ENCODE assay signal across 12 cellular contexts in the genomic region with DNA sequence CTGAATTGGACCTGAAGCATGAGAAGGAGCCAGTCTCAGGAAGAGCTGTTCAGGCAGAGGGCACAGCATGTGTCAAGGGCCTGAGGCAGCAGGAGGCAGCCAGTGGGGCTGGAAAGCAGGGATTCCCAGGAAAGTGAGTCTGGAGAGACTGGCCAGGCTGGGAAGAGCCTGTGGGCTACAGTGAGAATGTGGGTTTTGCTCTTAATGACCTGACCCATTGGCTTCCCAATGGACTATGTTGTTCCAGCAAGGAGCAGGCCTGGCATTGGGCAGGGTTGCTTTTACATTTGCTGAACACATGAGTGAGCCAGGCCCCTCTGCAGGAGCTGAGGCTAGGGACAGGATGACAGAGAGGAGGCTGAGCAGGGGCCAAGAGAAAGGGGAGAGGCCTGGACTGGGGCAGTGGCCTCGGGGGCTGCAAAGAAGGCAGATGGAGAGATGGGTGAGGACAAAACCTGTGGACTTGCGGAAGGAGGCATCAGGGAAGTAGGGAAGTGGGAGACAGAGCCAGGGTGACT.
DNase-seq lines count a peak whose midpoint lies in the region; ATAC-seq lines count a peak whose summit lies in the region.
"Had no signal": no experiment of that assay in that cellular context is flagged by ENCODE, and none has a peak within 500 bp of the region (broad histone marks: within the 10 kb centered on the region; RNA-seq: fewer than 3 reads in every experiment).

No MANE protein-coding gene starts in this region.

- DNase-seq in activated naive CD8-positive, alpha-beta T cell treated with anti-CD3 and anti-CD28 coated beads, Interleukin-2, amount 50 U/mL, for 24 hours = no peak
- no peak for DNase-seq in activated naive CD8-positive, alpha-beta T cell treated with anti-CD3 and anti-CD28 coated beads for 36 hours
- DNase-seq in central memory CD8-positive, alpha-beta T cell (ENCODE audit: low spot score in 2 of 2) = no peak
- DNase-seq in posterior vena cava (ENCODE audit: low spot score) (peak; percentile 36), RKO (ENCODE audit: low spot score) (no peak), SKM-1 treated with dmso at 0.1 percent for 144 hours (lab: John Stamatoyannopoulos, UW; ENCODE audit: unreplicated experiment) (no peak)
- DNase-seq: Caco-2, NCI-H1436, NCI-H2081, NCI-H524 had no signal

- no peaks in the 10 kb centered on the region for H3K36me3 Mint-ChIP-seq in activated naive CD8-positive, alpha-beta T cell treated with anti-CD3 and anti-CD28 coated beads, Interleukin-2, amount 50 U/mL, for 24 hours (ENCODE audit: low read depth)
- no peaks in the 10 kb centered on the region for H3K36me3 Mint-ChIP-seq in activated naive CD8-positive, alpha-beta T cell treated with anti-CD3 and anti-CD28 coated beads for 36 hours
- H3K36me3 Mint-ChIP-seq in central memory CD8-positive, alpha-beta T cell (ENCODE audit: insufficient read depth) = no peaks in the 10 kb centered on the region

- peak; percentile 15 for ATAC-seq in activated naive CD8-positive, alpha-beta T cell treated with anti-CD3 and anti-CD28 coated beads, Interleukin-2, amount 50 U/mL, for 24 hours
- no peak for ATAC-seq in central memory CD8-positive, alpha-beta T cell (replicated peaks; ENCODE audit: extremely low read depth, poor library complexity, severe bottlenecking)
- no peak for ATAC-seq in HG03175 (IDR thresholded peaks at IDR 0.05; ENCODE audit: unreplicated experiment)

- peaks cover 3% of the 10 kb centered on the region for H3K4me1 Mint-ChIP-seq in activated naive CD8-positive, alpha-beta T cell treated with anti-CD3 and anti-CD28 coated beads, Interleukin-2, amount 50 U/mL, for 24 hours
- H3K4me1 Mint-ChIP-seq in activated naive CD8-positive, alpha-beta T cell treated with anti-CD3 and anti-CD28 coated beads for 36 hours = no peaks in the 10 kb centered on the region
- peaks cover 5% of the 10 kb centered on the region for H3K4me1 Mint-ChIP-seq in central memory CD8-positive, alpha-beta T cell

- H3K27me3 Mint-ChIP-seq in activated naive CD8-positive, alpha-beta T cell treated with anti-CD3 and anti-CD28 coated beads, Interleukin-2, amount 50 U/mL, for 24 hours = peaks cover 14% of the 10 kb centered on the region
- peaks cover 18% of the 10 kb centered on the region for H3K27me3 Mint-ChIP-seq in activated naive CD8-positive, alpha-beta T cell treated with anti-CD3 and anti-CD28 coated beads for 36 hours
- peaks cover 8% of the 10 kb centered on the region for H3K27me3 Mint-ChIP-seq in central memory CD8-positive, alpha-beta T cell

- no peak overlapping the region for H3K27ac Mint-ChIP-seq in activated naive CD8-positive, alpha-beta T cell treated with anti-CD3 and anti-CD28 coated beads, Interleukin-2, amount 50 U/mL, for 24 hours
- H3K27ac Mint-ChIP-seq in activated naive CD8-positive, alpha-beta T cell treated with anti-CD3 and anti-CD28 coated beads for 36 hours = no peak overlapping the region
- peak overlapping the region; percentile 71 for H3K27ac Mint-ChIP-seq in central memory CD8-positive, alpha-beta T cell (ENCODE audit: low read depth)

- H3K9me3 Mint-ChIP-seq in activated naive CD8-positive, alpha-beta T cell treated with anti-CD3 and anti-CD28 coated beads, Interleukin-2, amount 50 U/mL, for 24 hours = peaks cover 8% of the 10 kb centered on the region
- peaks cover 5% of the 10 kb centered on the region for H3K9me3 Mint-ChIP-seq in activated naive CD8-positive, alpha-beta T cell treated with anti-CD3 and anti-CD28 coated beads for 36 hours
- H3K9me3 Mint-ChIP-seq in central memory CD8-positive, alpha-beta T cell = peaks cover 11% of the 10 kb centered on the region

- H3K4me3 Mint-ChIP-seq in activated naive CD8-positive, alpha-beta T cell treated with anti-CD3 and anti-CD28 coated beads, Interleukin-2, amount 50 U/mL, for 24 hours = no peak overlapping the region
- H3K4me3 Mint-ChIP-seq in activated naive CD8-positive, alpha-beta T cell treated with anti-CD3 and anti-CD28 coated beads for 36 hours = no peak overlapping the region
- no peak overlapping the region for H3K4me3 Mint-ChIP-seq in central memory CD8-positive, alpha-beta T cell
- H3K4me3 Mint-ChIP-seq: CD14-positive monocyte had no signal

- intact Hi-C loops in posterior vena cava (cut with DNase I) = no loop called here
